In the genomic region with DNA sequence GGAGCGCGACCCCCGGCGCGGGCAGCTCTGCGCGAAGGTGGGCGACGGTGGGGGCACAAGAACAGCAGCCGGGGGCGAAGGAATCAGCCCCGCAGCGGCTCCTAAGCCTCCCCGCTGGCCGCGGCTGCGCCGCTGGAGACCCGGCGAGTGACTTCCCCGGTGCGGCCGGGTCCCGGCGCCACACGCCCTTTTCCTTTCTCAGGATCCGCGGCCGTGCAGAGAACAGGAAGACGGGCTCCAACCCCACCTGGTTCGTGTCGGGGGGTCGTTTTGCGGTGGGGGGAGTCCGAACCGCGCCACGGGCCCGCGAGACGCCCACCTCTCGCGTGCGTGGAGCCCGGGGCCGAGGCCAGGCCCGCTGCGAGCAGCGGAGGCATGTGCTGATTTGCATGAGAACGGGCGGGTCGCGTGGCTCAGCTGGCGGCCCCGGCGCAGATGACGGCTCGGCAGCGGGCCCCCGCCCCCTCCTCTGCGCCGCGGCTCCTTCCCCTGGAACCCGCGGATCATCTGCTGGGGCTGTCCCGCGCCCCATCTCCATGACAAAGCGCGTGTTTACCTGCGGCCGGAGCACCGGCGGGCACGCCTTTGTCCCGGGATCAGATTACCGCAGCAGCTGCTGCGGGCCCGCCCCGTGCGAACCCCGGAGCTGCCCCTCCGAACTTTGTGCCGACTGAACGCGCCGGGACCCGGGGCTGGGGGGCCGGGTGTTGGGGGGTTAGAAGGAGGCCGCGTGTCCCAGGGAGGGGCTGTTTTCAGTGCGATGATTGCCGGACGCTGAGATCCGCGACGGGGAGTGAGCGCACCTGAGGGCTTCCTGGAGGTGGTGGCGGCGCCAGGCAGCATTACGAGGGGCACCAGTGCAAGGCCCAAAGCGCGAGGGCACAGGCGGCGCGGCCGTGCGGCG, we compare ENCODE assay signal across 8 cellular contexts. TPM values are rescaled to one million over a fixed set of nuclear protein-coding genes. Genes with fewer than 3 reads are reported as not detected.
DNase-seq lines count a peak whose midpoint lies in the region; ATAC-seq and TF ChIP-seq lines count a peak whose summit lies in the region.

No MANE protein-coding gene starts in this region.

- in situ Hi-C loops in astrocyte of the cerebellum (cut with HindIII; ENCODE audit: low sequenced_read_pairs): no loop called here

- ATAC-seq in Right ventricle myocardium superior (ENCODE audit: poor library complexity) (peak; percentile 32), HG02973 (IDR thresholded peaks at IDR 0.05; ENCODE audit: unreplicated experiment) (peak; percentile 53), GM18870 (IDR thresholded peaks at IDR 0.05; ENCODE audit: unreplicated experiment) (no peak)

- peak overlapping the region; percentile 32 for H3K4me3 ChIP-seq in NT2/D1 (ENCODE audit: insufficient read length, low read depth)
- peak overlapping the region; percentile 43 for H3K4me3 ChIP-seq in astrocyte of the cerebellum (ENCODE audit: low read depth, low read length)

- no peak for TF ChIP-seq CTCF in astrocyte of the cerebellum (IDR thresholded peaks at IDR 0.05; ENCODE audit: low read depth, low read length, missing control alignments)

- DNase-seq in Right ventricle myocardium superior: peak; percentile 59
- no peak for DNase-seq in cardiac septum (ENCODE audit: low spot score)
- DNase-seq in NT2/D1 (ENCODE audit: low read depth, low spot score): peak; percentile 77
- DNase-seq in astrocyte of the cerebellum (ENCODE audit: low read depth): no peak
- peak; percentile 26 for DNase-seq in kidney tubule cell (ENCODE audit: low spot score)
- peak; percentile 55 to 74 for DNase-seq in stimulated activated CD4-positive, alpha-beta T cell treated with anti-CD3 and anti-CD28 coated beads, Interleukin-4, amount 100 ng/mL, for 4 hours

- peak overlapping the region; percentile 64 for H3K9ac ChIP-seq in NT2/D1 (ENCODE audit: insufficient read length, low read depth)

- H3K4me1 ChIP-seq in NT2/D1 (ENCODE audit: insufficient read depth, insufficient read length): peaks cover 9% of the 10 kb centered on the region

- peaks cover 6% of the 10 kb centered on the region; the same call in 1 of the 2 replicates for H3K9me3 ChIP-seq in NT2/D1 (ENCODE audit: insufficient read depth, low read length)

- intact Hi-C loops in Right ventricle myocardium superior (cut with DNase I) (loop anchor here (10.0 kb wide), 1 partner anchor 239 kb away; no protein-coding TSS in a partner anchor), cardiac septum (cut with DNase I) (no loop called here)

- H3K27me3 ChIP-seq in NT2/D1 (ENCODE audit: insufficient read depth, insufficient read length): peaks cover 76% of the 10 kb centered on the region

- no peaks in the 10 kb centered on the region for H3K36me3 ChIP-seq in NT2/D1 (ENCODE audit: insufficient read depth, insufficient read length, low read length)

RNA-seq across cellular contexts. Expression of a gene that starts 4.9 kb away (rescaled TPM):
- total RNA-seq in Right ventricle myocardium superior (18.6 TPM), cardiac septum (6.4 TPM)

RNA-seq across cellular contexts. Expression of a gene that starts 10.8 kb away (rescaled TPM):
- total RNA-seq in Right ventricle myocardium superior: 16.5 TPM
- 27.4 TPM for total RNA-seq in cardiac septum

Comparison
In these comparisons a context has a peak if more than half of its experiments do, and no peak if none do; other contexts are left out.
1. DNase-seq: peak in Right ventricle myocardium superior (single experiment), NT2/D1 (single experiment), kidney tubule cell (single experiment) and stimulated activated CD4-positive, alpha-beta T cell treated with anti-CD3 and anti-CD28 coated beads, Interleukin-4, amount 100 ng/mL, for 4 hours (2 of 2); none in cardiac septum (single experiment) and astrocyte of the cerebellum (single experiment).